In genomic region chr3:130971208-130971607, GRCh38 we compare ENCODE assay signal across 16 cellular contexts.
"Had no signal": no experiment of that assay in that cellular context is flagged by ENCODE, and none has a peak within 500 bp of the region (broad histone marks: within the 10 kb centered on the region; RNA-seq: fewer than 3 reads in every experiment).

No MANE protein-coding gene starts in this region.

- ATAC-seq: activated CD8-positive, alpha-beta memory T cell treated with anti-CD3 and anti-CD28 coated beads, Interleukin-2, amount 10 ng/mL, durations not matched to agents 7 days and 5 days; left lung; T-cell had no signal

- H3K27ac Mint-ChIP-seq: activated CD8-positive, alpha-beta memory T cell treated with anti-CD3 and anti-CD28 coated beads, Interleukin-2, amount 10 ng/mL, durations not matched to agents 7 days and 5 days; activated naive CD4-positive, alpha-beta T cell treated with anti-CD3 and anti-CD28 coated beads for 36 hours; memory B cell; nephron; stimulated activated naive CD8-positive, alpha-beta T cell treated with anti-CD3 and anti-CD28 coated beads, Interleukin-15, Interleukin-2, amounts not matched to agents 100 ng/mL and 50 ng/mL, for 24 hours; T-cell had no signal

- H3K9me3 ChIP-seq: left lung, prostate gland, sigmoid colon, upper lobe of left lung had no signal

- H3K27me3 ChIP-seq: left lung, sigmoid colon, upper lobe of left lung had no signal

- H3K4me3 ChIP-seq: left lung, prostate gland, sigmoid colon, upper lobe of left lung had no signal

- H3K4me3 Mint-ChIP-seq: activated CD8-positive, alpha-beta memory T cell treated with anti-CD3 and anti-CD28 coated beads, Interleukin-2, amount 10 ng/mL, durations not matched to agents 7 days and 5 days; activated naive CD4-positive, alpha-beta T cell treated with anti-CD3 and anti-CD28 coated beads for 36 hours; memory B cell; nephron; stimulated activated naive CD8-positive, alpha-beta T cell treated with anti-CD3 and anti-CD28 coated beads, Interleukin-15, Interleukin-2, amounts not matched to agents 100 ng/mL and 50 ng/mL, for 24 hours; T-cell had no signal

- H3K9me3 Mint-ChIP-seq: activated naive CD4-positive, alpha-beta T cell treated with anti-CD3 and anti-CD28 coated beads for 36 hours; nephron; stimulated activated naive CD8-positive, alpha-beta T cell treated with anti-CD3 and anti-CD28 coated beads, Interleukin-15, Interleukin-2, amounts not matched to agents 100 ng/mL and 50 ng/mL, for 24 hours had no signal

- H3K4me1 ChIP-seq: left lung, prostate gland, sigmoid colon, upper lobe of left lung had no signal

- H3K4me1 Mint-ChIP-seq: memory B cell, nephron, T-cell had no signal

- DNase-seq: activated CD4-positive, alpha-beta T cell treated with anti-CD3 and anti-CD28 coated beads, Interleukin-2, amount 50 U/mL, for 1 hour; activated CD8-positive, alpha-beta memory T cell treated with anti-CD3 and anti-CD28 coated beads, Interleukin-2, amount 10 ng/mL, durations not matched to agents 7 days and 5 days; activated naive CD4-positive, alpha-beta T cell treated with anti-CD3 and anti-CD28 coated beads for 36 hours; amygdala; foreskin melanocyte; head of caudate nucleus; left lung; sigmoid colon; stimulated activated CD4-positive, alpha-beta T cell treated with anti-CD3 and anti-CD28 coated beads, Interleukin-2, amount 100 ng/mL, for 48 hours; T-cell; T1000; upper lobe of left lung had no signal

- H3K27ac ChIP-seq: left lung, prostate gland, sigmoid colon, upper lobe of left lung had no signal

- H3K36me3 ChIP-seq: prostate gland had no signal

- H3K27me3 Mint-ChIP-seq: activated CD8-positive, alpha-beta memory T cell treated with anti-CD3 and anti-CD28 coated beads, Interleukin-2, amount 10 ng/mL, durations not matched to agents 7 days and 5 days; memory B cell; stimulated activated naive CD8-positive, alpha-beta T cell treated with anti-CD3 and anti-CD28 coated beads, Interleukin-15, Interleukin-2, amounts not matched to agents 100 ng/mL and 50 ng/mL, for 24 hours; T-cell had no signal
